In genomic region chr3:38702231-38702630, GRCh38 we compare ENCODE assay signal across 33 cellular contexts. TPM values are rescaled to one million over a fixed set of nuclear protein-coding genes. Genes with fewer than 3 reads are reported as not detected.
"Had no signal": no experiment of that assay in that cellular context is flagged by ENCODE, and none has a peak within 500 bp of the region (broad histone marks: within the 10 kb centered on the region; RNA-seq: fewer than 3 reads in every experiment).

No MANE protein-coding gene starts in this region.

- H3K79me2 ChIP-seq: parathyroid adenoma had no signal

- H3K27ac ChIP-seq: neural progenitor cell, ovary, parathyroid adenoma, psoas muscle, skin epidermis, spleen, suprapubic skin, testis, tibial artery, transverse colon, upper lobe of right lung, uterus had no signal

- H3K9me3 Mint-ChIP-seq: natural killer cell; neural progenitor cell; stimulated activated memory B cell treated with anti-CD40 and anti-IgM and Interleukin-4, amounts not matched to agents 10 μg/mL and 1 μg/mL and 100 μg/mL, for 72 hours; stimulated activated naive CD8-positive, alpha-beta T cell treated with anti-CD3 and anti-CD28 coated beads, Interleukin-15, amount 100 ng/mL, for 72 hours; type B pancreatic cell had no signal

- H2AFZ ChIP-seq: neural progenitor cell, parathyroid adenoma had no signal

- H3K36me3 ChIP-seq: neural progenitor cell, ovary, spleen, suprapubic skin, tibial artery, transverse colon, upper lobe of right lung, uterus had no signal

- DNase-seq: natural killer cell; occipital lobe; ovary; posterior cingulate gyrus; psoas muscle; right cardiac atrium; spleen; stimulated activated CD4-positive, alpha-beta T cell treated with anti-CD3 and anti-CD28 coated beads, Interleukin-12 subunit alpha, Interleukin-12 subunit beta, amount 100 ng/mL, for 4 hours; stimulated activated CD4-positive, alpha-beta T cell treated with anti-CD3 and anti-CD28 coated beads, Interleukin-1b, Interleukin-23, amount 100 ng/mL, for 48 hours; stimulated activated CD4-positive, alpha-beta T cell treated with anti-CD3 and anti-CD28 coated beads, Interleukin-4, amount 100 ng/mL, for 1 hour; stimulated activated CD4-positive, alpha-beta T cell treated with anti-CD3 and anti-CD28 coated beads, Interleukin-4, amount 100 ng/mL, for 4 hours; stimulated activated CD8-positive, alpha-beta memory T cell treated with anti-CD3 and anti-CD28 coated beads, Interleukin-4, amount 100 ng/mL, for 48 hours; stimulated activated naive CD4-positive, alpha-beta T cell; stimulated activated naive CD8-positive, alpha-beta T cell treated with anti-CD3 and anti-CD28 coated beads, Interleukin-15, amount 100 ng/mL, for 72 hours; stimulated activated naive CD8-positive, alpha-beta T cell treated with anti-CD3 and anti-CD28 coated beads, Interleukin-15, Interleukin-2, amounts not matched to agents 100 U/mL and 50 U/mL, for 24 hours; substantia nigra; testis; tibial artery; transverse colon; upper lobe of right lung; uterus had no signal

- H3K4me3 ChIP-seq: neural progenitor cell, ovary, psoas muscle, skin epidermis, smooth muscle cell, spleen, suprapubic skin, testis, tibial artery, transverse colon, upper lobe of right lung, uterus had no signal

- H3K9me3 ChIP-seq: ovary, psoas muscle, spleen, suprapubic skin, testis, tibial artery, transverse colon, upper lobe of right lung, uterus had no signal

- H3K4me1 Mint-ChIP-seq: natural killer cell; neural progenitor cell; stimulated activated memory B cell treated with anti-CD40 and anti-IgM and Interleukin-4, amounts not matched to agents 10 μg/mL and 1 μg/mL and 100 μg/mL, for 72 hours; stimulated activated naive CD8-positive, alpha-beta T cell treated with anti-CD3 and anti-CD28 coated beads, Interleukin-15, amount 100 ng/mL, for 72 hours had no signal

- H3K27me3 Mint-ChIP-seq: stimulated activated naive CD8-positive, alpha-beta T cell treated with anti-CD3 and anti-CD28 coated beads, Interleukin-15, amount 100 ng/mL, for 72 hours had no signal

- H3K4me1 ChIP-seq: neural progenitor cell, parathyroid adenoma, psoas muscle, spleen, suprapubic skin, testis, tibial artery, transverse colon, upper lobe of right lung, uterus had no signal

- H3K27me3 ChIP-seq: neural progenitor cell, ovary, suprapubic skin, testis, tibial artery, transverse colon, upper lobe of right lung, uterus had no signal

- ATAC-seq: natural killer cell; psoas muscle; right cardiac atrium; sciatic nerve; stimulated activated memory B cell treated with anti-CD40 and anti-IgM and Interleukin-4, amounts not matched to agents 10 μg/mL and 1 μg/mL and 100 μg/mL, for 72 hours; stimulated activated naive CD8-positive, alpha-beta T cell treated with anti-CD3 and anti-CD28 coated beads, Interleukin-15, amount 100 ng/mL, for 72 hours; stimulated activated naive CD8-positive, alpha-beta T cell treated with anti-CD3 and anti-CD28 coated beads, Interleukin-15, Interleukin-2, amounts not matched to agents 100 U/mL and 50 U/mL, for 24 hours; upper lobe of right lung had no signal

- H3K27ac Mint-ChIP-seq: natural killer cell; nephron; neural progenitor cell; progenitor cell of endocrine pancreas; stimulated activated memory B cell treated with anti-CD40 and anti-IgM and Interleukin-4, amounts not matched to agents 10 μg/mL and 1 μg/mL and 100 μg/mL, for 72 hours; stimulated activated naive CD8-positive, alpha-beta T cell treated with anti-CD3 and anti-CD28 coated beads, Interleukin-15, amount 100 ng/mL, for 72 hours; type B pancreatic cell had no signal

- H3K36me3 Mint-ChIP-seq: natural killer cell; neural progenitor cell; stimulated activated memory B cell treated with anti-CD40 and anti-IgM and Interleukin-4, amounts not matched to agents 10 μg/mL and 1 μg/mL and 100 μg/mL, for 72 hours; type B pancreatic cell had no signal

- H3K9ac ChIP-seq: neural progenitor cell, parathyroid adenoma had no signal

- H3K4me2 ChIP-seq: neural progenitor cell, smooth muscle cell had no signal

- H3K4me3 Mint-ChIP-seq: natural killer cell; nephron; neural progenitor cell; stimulated activated memory B cell treated with anti-CD40 and anti-IgM and Interleukin-4, amounts not matched to agents 10 μg/mL and 1 μg/mL and 100 μg/mL, for 72 hours; stimulated activated naive CD8-positive, alpha-beta T cell treated with anti-CD3 and anti-CD28 coated beads, Interleukin-15, amount 100 ng/mL, for 72 hours; type B pancreatic cell had no signal

RNA-seq across cellular contexts. Expression of gene SCN5A, which starts 52.7 kb away (rescaled TPM):
- total RNA-seq: osteoblast had no signal
- polyA plus RNA-seq: neural cell had no signal
